ENCODE assay signal across 8 cellular contexts in the genomic region with DNA sequence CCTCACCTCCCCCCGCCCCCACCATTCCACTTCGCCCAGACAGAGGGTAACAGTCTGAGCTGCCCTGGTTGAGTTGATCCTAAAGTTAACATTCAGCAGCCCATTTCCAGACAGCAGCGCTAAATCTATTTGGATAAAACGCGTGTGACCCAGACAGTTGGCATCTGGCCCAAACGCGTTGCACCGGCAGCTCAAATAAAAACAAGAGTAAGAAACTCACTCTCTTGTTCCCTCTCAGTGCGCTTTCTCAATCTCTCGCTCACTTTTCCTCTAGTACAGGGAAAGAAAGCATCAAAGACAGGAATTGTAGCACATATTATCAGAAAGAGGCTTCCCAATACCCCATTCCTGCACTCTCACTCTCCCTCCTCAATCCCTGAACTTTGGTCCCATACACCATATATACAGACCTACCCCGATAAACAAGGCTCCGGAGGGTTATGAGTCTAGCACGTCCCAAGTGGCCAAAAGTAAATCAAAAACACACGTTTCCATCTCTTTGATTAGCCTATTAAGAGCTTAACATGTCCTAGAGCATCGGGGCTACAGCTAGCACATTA. TPM values are rescaled to one million over a fixed set of nuclear protein-coding genes. Genes with fewer than 3 reads are reported as not detected.
DNase-seq lines count a peak whose midpoint lies in the region; ATAC-seq, FAIRE-seq and TF ChIP-seq lines count a peak whose summit lies in the region.

No MANE protein-coding gene starts in this region.

- H3K4me3 ChIP-seq in DND-41 (ENCODE audit: low read depth in 1 of 2, low read length in 2 of 2), result peak overlapping the region; percentile 43 to 80

- TF ChIP-seq CTCF in DND-41 (IDR thresholded peaks at IDR 0.05; ENCODE audit: borderline replicate concordance, extremely low read depth, low read length, poor library complexity, severe bottlenecking) (no peak), glutamatergic neuron (IDR thresholded peaks at IDR 0.05; ENCODE audit: partially characterized antibody, unreplicated experiment) (no peak), omental fat pad (IDR thresholded peaks at IDR 0.05) (no peak)

- TF ChIP-seq POLR2A in H54 (IDR thresholded peaks at IDR 0.05; ENCODE audit: low read depth, low read length), result no peak

- H3K36me3 ChIP-seq in DND-41 (ENCODE audit: insufficient read depth, low read length), result no peaks in the 10 kb centered on the region

- peaks cover 6% of the 10 kb centered on the region for H3K4me1 Mint-ChIP-seq in activated naive CD4-positive, alpha-beta T cell treated with anti-CD3 and anti-CD28 coated beads for 36 hours (ENCODE audit: low read depth)
- peaks cover 16% of the 10 kb centered on the region for H3K4me1 Mint-ChIP-seq in glutamatergic neuron (ENCODE audit: low read depth, unreplicated experiment)

- H3K79me2 ChIP-seq in DND-41 (ENCODE audit: insufficient read depth, low read length), result no peaks in the 10 kb centered on the region

- peak; percentile 36 for ATAC-seq in DND-41 (ENCODE audit: insufficient read depth, low read depth)
- ATAC-seq in omental fat pad (ENCODE audit: low FRiP score), result peak; percentile 45
- no peak for ATAC-seq in HG02588 (IDR thresholded peaks at IDR 0.05; ENCODE audit: unreplicated experiment)

- no peaks in the 10 kb centered on the region for H3K36me3 Mint-ChIP-seq in activated naive CD4-positive, alpha-beta T cell treated with anti-CD3 and anti-CD28 coated beads for 36 hours (ENCODE audit: low read depth)
- no peaks in the 10 kb centered on the region for H3K36me3 Mint-ChIP-seq in glutamatergic neuron (ENCODE audit: unreplicated experiment)

- H4K20me1 ChIP-seq in DND-41 (ENCODE audit: insufficient read depth, low read length), result no peaks in the 10 kb centered on the region

- no peaks in the 10 kb centered on the region for H3K27me3 Mint-ChIP-seq in activated naive CD4-positive, alpha-beta T cell treated with anti-CD3 and anti-CD28 coated beads for 36 hours (ENCODE audit: low read depth)
- H3K27me3 Mint-ChIP-seq in glutamatergic neuron (ENCODE audit: unreplicated experiment), result peaks cover 1% of the 10 kb centered on the region

- peaks cover 13% of the 10 kb centered on the region for H3K27me3 ChIP-seq in DND-41 (ENCODE audit: insufficient read depth, low read length, poor library complexity)

- peak overlapping the region; percentile 7 for H3K27ac ChIP-seq in DND-41 (ENCODE audit: low read length)

- no peaks in the 10 kb centered on the region for H3K9me3 Mint-ChIP-seq in activated naive CD4-positive, alpha-beta T cell treated with anti-CD3 and anti-CD28 coated beads for 36 hours
- no peaks in the 10 kb centered on the region for H3K9me3 Mint-ChIP-seq in glutamatergic neuron (ENCODE audit: unreplicated experiment)

- H3K4me1 ChIP-seq in DND-41 (ENCODE audit: insufficient read depth, low read length), result peaks cover 34% of the 10 kb centered on the region

- H2AFZ ChIP-seq in DND-41 (ENCODE audit: low read depth, low read length), result peak overlapping the region; percentile 88

- H3K27ac Mint-ChIP-seq in activated naive CD4-positive, alpha-beta T cell treated with anti-CD3 and anti-CD28 coated beads for 36 hours, result no peak overlapping the region
- no peak overlapping the region for H3K27ac Mint-ChIP-seq in glutamatergic neuron (ENCODE audit: unreplicated experiment)

- CTCF ChIA-PET in activated naive CD4-positive, alpha-beta T cell treated with anti-CD3 and anti-CD28 coated beads for 36 hours (lab: Charles Lee), result interaction anchor here (0.6 to 2.7 kb wide), 6 partner anchors 10 to 670 kb away, joined by 3 to 11 read pairs (median 4); no protein-coding TSS in a partner anchor

- peak; percentile 64 for FAIRE-seq in H54 (lab: Jason Lieb, UNC)

- DNase-seq in DND-41 (peak; percentile 46), H54 (ENCODE audit: insufficient read length, low spot score) (no peak), NCI-H524 treated with DMSO at 0.1 percent for 48 hours (lab: John Stamatoyannopoulos, UW) (peak; percentile 16), glutamatergic neuron (peak; percentile 19), omental fat pad (ENCODE audit: low spot score) (peak; percentile 66), NK-92 (lab: John Stamatoyannopoulos, UW; ENCODE audit: unreplicated experiment) (no peak)
- peak; percentile 60 for DNase-seq in activated naive CD4-positive, alpha-beta T cell treated with anti-CD3 and anti-CD28 coated beads for 36 hours

- H3K9me3 ChIP-seq in DND-41 (ENCODE audit: insufficient read depth, low read length, severe bottlenecking), result no peaks in the 10 kb centered on the region

- no peak overlapping the region for H3K4me3 Mint-ChIP-seq in activated naive CD4-positive, alpha-beta T cell treated with anti-CD3 and anti-CD28 coated beads for 36 hours
- H3K4me3 Mint-ChIP-seq in glutamatergic neuron (ENCODE audit: unreplicated experiment), result no peak overlapping the region

- peak overlapping the region; percentile 98 for H3K4me2 ChIP-seq in DND-41 (ENCODE audit: insufficient read depth, low read length)

- peak overlapping the region; percentile 60 for H3K9ac ChIP-seq in DND-41 (ENCODE audit: low read depth, low read length)

- intact Hi-C loops in activated naive CD4-positive, alpha-beta T cell treated with anti-CD3 and anti-CD28 coated beads for 36 hours (cut with micrococcal nuclease), result loop anchor here (5.0 kb wide), 2 partner anchors 88 to 273 kb away; no protein-coding TSS in a partner anchor

RNA-seq across cellular contexts. Expression of a gene that starts 1.3 kb away (rescaled TPM):
- total RNA-seq in activated naive CD4-positive, alpha-beta T cell treated with anti-CD3 and anti-CD28 coated beads for 36 hours, result under 1 TPM; 0.86 to 0.93 TPM
- 2.1 TPM for total RNA-seq in glutamatergic neuron (ENCODE audit: unreplicated experiment)
- 1 to 10 TPM; 1.8 to 8.0 (median 3.0) TPM for total RNA-seq in omental fat pad

Comparison
In these comparisons a context has a peak if more than half of its experiments do, and no peak if none do; other contexts are left out.
1. DNase-seq: peak in DND-41 (single experiment), NCI-H524 treated with DMSO at 0.1 percent for 48 hours (single experiment), activated naive CD4-positive, alpha-beta T cell treated with anti-CD3 and anti-CD28 coated beads for 36 hours (single experiment), glutamatergic neuron (single experiment) and omental fat pad (single experiment); none in H54 (single experiment) and NK-92 (single experiment).